ENCODE assay signal across 29 cellular contexts in genomic region chr1:41017141-41018024, GRCh38. TPM values are rescaled to one million over a fixed set of nuclear protein-coding genes. Genes with fewer than 3 reads are reported as not detected.
"Had no signal": no experiment of that assay in that cellular context is flagged by ENCODE, and none has a peak within 500 bp of the region (broad histone marks: within the 10 kb centered on the region; RNA-seq: fewer than 3 reads in every experiment).

No MANE protein-coding gene starts in this region.

- H3K27me3 Mint-ChIP-seq: activated CD4-positive, alpha-beta T cell treated with anti-CD3 and anti-CD28 coated beads for 36 hours; activated naive CD8-positive, alpha-beta T cell; type B pancreatic cell had no signal

- H3K4me3 Mint-ChIP-seq: activated CD4-positive, alpha-beta T cell treated with anti-CD3 and anti-CD28 coated beads for 36 hours; activated naive CD8-positive, alpha-beta T cell; nephron; T-helper 2 cell treated with Interferon-gamma antibody and Interleukin-4, amounts not matched to agents 5 μg/mL and 100 μg/mL, for 36 hours; type B pancreatic cell had no signal

- DNase-seq: activated CD4-positive, alpha-beta T cell treated with anti-CD3 and anti-CD28 coated beads for 36 hours; activated CD4-positive, CD25-positive, alpha-beta regulatory T cell; activated effector memory CD4-positive, alpha-beta T cell treated with Interleukin-2 at 50 U/mL for 16 hours; activated naive CD4-positive, alpha-beta T cell treated with Interleukin-2 at 50 U/mL for 16 hours; activated T-cell treated with anti-CD3 and anti-CD28 coated beads for 4 hours; aorta; body of pancreas; cerebellar nuclear complex; colonic mucosa; effector CD8-positive, alpha-beta T cell; gastrocnemius medialis; left colon; mammary epithelial cell; ovary; retina; stimulated activated CD4-positive, alpha-beta T cell treated with anti-CD3 and anti-CD28 coated beads, Interleukin-1b, Interleukin-23, amount 100 ng/mL, for 48 hours; stimulated activated naive CD4-positive, alpha-beta T cell treated with Interleukin-2 at 50 U/mL for 16 hours; T-helper 1 cell had no signal

- H3K36me3 ChIP-seq: ovary, prostate gland had no signal

- H2AFZ ChIP-seq: hepatocyte had no signal

- H3K9me3 ChIP-seq: body of pancreas, colonic mucosa, gastrocnemius medialis, neutrophil, ovary, prostate gland, thoracic aorta had no signal

- H3K79me2 ChIP-seq: hepatocyte had no signal

- H3K4me2 ChIP-seq: hepatocyte, smooth muscle cell had no signal

- H3K4me3 ChIP-seq: body of pancreas, colonic mucosa, gastrocnemius medialis, hepatocyte, ovary, prostate gland, smooth muscle cell, thoracic aorta had no signal

- H3K27ac ChIP-seq: body of pancreas, colonic mucosa, gastrocnemius medialis, hepatocyte, neutrophil, ovary, prostate gland, thoracic aorta had no signal

- H3K4me1 ChIP-seq: body of pancreas, colonic mucosa, gastrocnemius medialis, prostate gland had no signal

- H3K27ac Mint-ChIP-seq: activated CD4-positive, alpha-beta T cell treated with anti-CD3 and anti-CD28 coated beads for 36 hours; nephron; T-helper 2 cell treated with Interferon-gamma antibody and Interleukin-4, amounts not matched to agents 5 μg/mL and 100 μg/mL, for 36 hours; type B pancreatic cell had no signal

- H3K9me3 Mint-ChIP-seq: nephron; T-helper 2 cell treated with Interferon-gamma antibody and Interleukin-4, amounts not matched to agents 5 μg/mL and 100 μg/mL, for 36 hours; type B pancreatic cell had no signal

- H3K4me1 Mint-ChIP-seq: activated CD4-positive, alpha-beta T cell treated with anti-CD3 and anti-CD28 coated beads for 36 hours; nephron had no signal

- H3K27me3 ChIP-seq: body of pancreas, colonic mucosa, gastrocnemius medialis, hepatocyte, neutrophil, ovary had no signal

RNA-seq across cellular contexts. Expression of gene SLFNL1, which starts 4.1 kb away (rescaled TPM):
- total RNA-seq: epithelial cell of proximal tubule had no signal
- polyA plus RNA-seq: keratinocyte had no signal
